Comparison of ENCODE assay signal across 17 cellular contexts in the genomic region with DNA sequence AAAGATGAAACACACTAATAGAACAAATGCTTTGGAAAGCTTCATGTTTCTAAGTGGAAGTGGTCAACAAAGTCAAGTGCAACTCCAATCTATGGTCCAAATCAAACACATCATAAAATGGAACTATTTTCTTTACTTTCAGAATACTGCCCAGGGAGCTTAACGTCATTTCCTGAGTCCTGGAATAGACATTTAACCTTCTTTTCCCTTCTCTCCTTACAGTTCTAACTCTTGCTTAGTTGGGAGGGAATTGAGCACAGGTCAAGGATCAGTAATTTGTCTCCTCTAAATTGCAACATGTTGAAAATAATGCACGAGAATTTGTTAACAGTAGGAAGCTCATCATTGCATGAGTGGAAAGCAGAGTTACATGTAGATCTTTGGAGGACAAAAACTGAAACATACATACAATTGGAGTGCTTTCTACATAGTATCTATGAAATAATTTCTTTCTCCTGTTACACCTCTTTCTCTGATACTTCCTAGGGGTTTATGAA.
A peak's percentile ranks its signal among the peaks of the same experiment; 100 is the strongest.
DNase-seq lines count a peak whose midpoint lies in the region; ATAC-seq and TF ChIP-seq lines count a peak whose summit lies in the region.
"Had no signal": no experiment of that assay in that cellular context is flagged by ENCODE, and none has a peak within 500 bp of the region (broad histone marks: within the 10 kb centered on the region; RNA-seq: fewer than 3 reads in every experiment).

No MANE protein-coding gene starts in this region.

- TF ChIP-seq CTCF in HEK293 (tag by site-specific recombination; IDR thresholded peaks at IDR 0.05) (no peak), astrocyte of the spinal cord (IDR thresholded peaks at IDR 0.05; ENCODE audit: low read depth, low read length) (no peak), left lung (IDR thresholded peaks at IDR 0.05) (no peak)

- in situ Hi-C loops in astrocyte of the spinal cord (cut with HindIII; ENCODE audit: low sequenced_read_pairs): no loop called here

- no peak overlapping the region for H3K9ac ChIP-seq in subcutaneous abdominal adipose tissue (ENCODE audit: low read length in 5 of 5)
- H3K9ac ChIP-seq: BLaER1 treated with 17β-estradiol and CSF1 and Interleukin-3, amounts not matched to agents 10 nM and 100 nM had no signal

- POLR2A ChIA-PET in HEK293 (lab: Yijun Ruan, JAX): interaction anchor here (1.5 kb wide), 1 partner anchor 193 kb away, joined by 4 read pairs; the partner anchor contains the start of gene GAREM1

- H3K27me3 ChIP-seq in left lung (no peaks in the 10 kb centered on the region), subcutaneous abdominal adipose tissue (ENCODE audit: control insufficient read depth in 5 of 5, insufficient read depth in 4 of 5, low read length in 5 of 5) (no peaks in the 10 kb centered on the region), MG63 (no peaks in the 10 kb centered on the region)
- H3K27me3 ChIP-seq: BLaER1 treated with 17β-estradiol and CSF1 and Interleukin-3, amounts not matched to agents 10 nM and 100 nM had no signal

- H3K36me3 ChIP-seq in HEK293 (ENCODE audit: control insufficient read depth in 2 of 2, insufficient read depth in 1 of 2, low read length in 2 of 2) (no peaks in the 10 kb centered on the region), left lung (no peaks in the 10 kb centered on the region), subcutaneous abdominal adipose tissue (ENCODE audit: control insufficient read depth in 5 of 5, insufficient read depth in 5 of 5, low read length in 5 of 5) (peaks cover 0 to 2% (median 0%) of the 10 kb centered on the region in 5 donors), MG63 (no peaks in the 10 kb centered on the region)
- H3K36me3 ChIP-seq: BLaER1 treated with 17β-estradiol and CSF1 and Interleukin-3, amounts not matched to agents 10 nM and 100 nM had no signal

- H3K4me1 ChIP-seq in HEK293 (ENCODE audit: control insufficient read depth, insufficient read depth, low read length) (no peaks in the 10 kb centered on the region), left lung (no peaks in the 10 kb centered on the region), subcutaneous abdominal adipose tissue (ENCODE audit: control insufficient read depth in 5 of 5, insufficient read depth in 5 of 5, low read length in 5 of 5) (peaks cover 4 to 31% (median 21%) of the 10 kb centered on the region in 5 donors)
- H3K4me1 ChIP-seq: BLaER1 treated with 17β-estradiol and CSF1 and Interleukin-3, amounts not matched to agents 10 nM and 100 nM had no signal

- H3K4me3 ChIP-seq in HEK293 (ENCODE audit: low read depth, low read length): no peak overlapping the region
- no peak overlapping the region for H3K4me3 ChIP-seq in astrocyte of the spinal cord (ENCODE audit: low read depth, low read length)
- no peak overlapping the region for H3K4me3 ChIP-seq in left lung
- no peak overlapping the region for H3K4me3 ChIP-seq in subcutaneous abdominal adipose tissue (ENCODE audit: low read depth in 1 of 5, low read length in 5 of 5)
- no peak overlapping the region for H3K4me3 ChIP-seq in MG63
- H3K4me3 ChIP-seq: BLaER1 treated with 17β-estradiol and CSF1 and Interleukin-3, amounts not matched to agents 10 nM and 100 nM; GM23338 had no signal

- peak; percentile 27 for DNase-seq in astrocyte of the spinal cord (ENCODE audit: low read depth, low spot score)
- DNase-seq in left lung: no peak
- no peak for DNase-seq in cerebellar nuclear complex (lab: John Stamatoyannopoulos, UW)
- no peak for DNase-seq in ecto neural progenitor cell (ENCODE audit: low spot score)
- DNase-seq in MG63: no peak
- DNase-seq: CD8-positive, alpha-beta memory T cell; DMS79; NCI-H1092; NCI-H146; NCI-H345; NCI-H526; RPMI8226; SIG-M5 had no signal

- intact Hi-C loops in left lung (cut with DNase I): loop anchor here in 1 of 2 donors (10.0 kb wide), 2 partner anchors 197 to 267 kb away; partner anchors contain the start of gene GAREM1

- H3K27ac ChIP-seq in HEK293 (ENCODE audit: extremely low read depth, low read depth, low read length) (no peak overlapping the region), left lung (no peak overlapping the region), subcutaneous abdominal adipose tissue (ENCODE audit: low read depth, low read length) (peak overlapping the region; percentile 52)
- H3K27ac ChIP-seq: BLaER1 treated with 17β-estradiol and CSF1 and Interleukin-3, amounts not matched to agents 10 nM and 100 nM had no signal

- peak; percentile 38 for ATAC-seq in left lung
- ATAC-seq: GM23338 had no signal

- CTCF ChIA-PET in HEK293 (lab: Yijun Ruan, JAX): interaction anchor here (0.9 to 3.2 kb wide), 7 partner anchors 12 to 275 kb away, joined by 3 to 21 read pairs (median 4); partner anchors contain the start of gene GAREM1

- no peaks in the 10 kb centered on the region for H3K9me3 ChIP-seq in HEK293 (ENCODE audit: control insufficient read depth, insufficient read depth, low read depth, low read length)
- no peaks in the 10 kb centered on the region for H3K9me3 ChIP-seq in left lung
- no peaks in the 10 kb centered on the region for H3K9me3 ChIP-seq in subcutaneous abdominal adipose tissue (ENCODE audit: control insufficient read depth in 5 of 5, low read length in 5 of 5)
- no peaks in the 10 kb centered on the region for H3K9me3 ChIP-seq in MG63
- H3K9me3 ChIP-seq: BLaER1 treated with 17β-estradiol and CSF1 and Interleukin-3, amounts not matched to agents 10 nM and 100 nM had no signal

TF ChIP-seq in HEK293, 187 proteins besides CTCF, POLR2A, EP300 and RAD21:
- TF ChIP-seq ZNF133 (tag by site-specific recombination; IDR thresholded peaks at IDR 0.05) (peak; percentile 48; the same call in 1 of the 2 replicates), ZNF169 (tag by site-specific recombination; IDR thresholded peaks at IDR 0.05) (no peak), TRIM28 (IDR thresholded peaks at IDR 0.05; ENCODE audit: borderline replicate concordance, low read length) (peak; percentile 74)
- TF ChIP-seq, protein P1, sequence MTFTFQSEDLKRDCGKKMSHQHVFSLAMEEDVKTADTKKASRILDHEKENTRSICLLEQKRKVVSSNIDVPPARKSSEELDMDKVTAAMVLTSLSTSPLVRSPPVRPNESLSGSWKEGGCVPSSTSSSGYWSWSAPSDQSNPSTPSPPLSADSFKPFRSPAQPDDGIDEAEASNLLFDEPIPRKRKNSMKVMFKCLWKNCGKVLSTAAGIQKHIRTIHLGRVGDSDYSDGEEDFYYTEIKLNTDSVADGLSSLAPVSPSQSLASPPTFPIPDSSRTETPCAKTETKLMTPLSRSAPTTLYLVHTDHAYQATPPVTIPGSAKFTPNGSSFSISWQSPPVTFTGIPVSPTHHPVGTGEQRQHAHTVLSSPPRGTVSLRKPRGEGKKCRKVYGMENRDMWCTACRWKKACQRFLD (tag by site-specific recombination; IDR thresholded peaks at IDR 0.05): no peak
